1 cellular context compared by ENCODE assay signal in the genomic region with DNA sequence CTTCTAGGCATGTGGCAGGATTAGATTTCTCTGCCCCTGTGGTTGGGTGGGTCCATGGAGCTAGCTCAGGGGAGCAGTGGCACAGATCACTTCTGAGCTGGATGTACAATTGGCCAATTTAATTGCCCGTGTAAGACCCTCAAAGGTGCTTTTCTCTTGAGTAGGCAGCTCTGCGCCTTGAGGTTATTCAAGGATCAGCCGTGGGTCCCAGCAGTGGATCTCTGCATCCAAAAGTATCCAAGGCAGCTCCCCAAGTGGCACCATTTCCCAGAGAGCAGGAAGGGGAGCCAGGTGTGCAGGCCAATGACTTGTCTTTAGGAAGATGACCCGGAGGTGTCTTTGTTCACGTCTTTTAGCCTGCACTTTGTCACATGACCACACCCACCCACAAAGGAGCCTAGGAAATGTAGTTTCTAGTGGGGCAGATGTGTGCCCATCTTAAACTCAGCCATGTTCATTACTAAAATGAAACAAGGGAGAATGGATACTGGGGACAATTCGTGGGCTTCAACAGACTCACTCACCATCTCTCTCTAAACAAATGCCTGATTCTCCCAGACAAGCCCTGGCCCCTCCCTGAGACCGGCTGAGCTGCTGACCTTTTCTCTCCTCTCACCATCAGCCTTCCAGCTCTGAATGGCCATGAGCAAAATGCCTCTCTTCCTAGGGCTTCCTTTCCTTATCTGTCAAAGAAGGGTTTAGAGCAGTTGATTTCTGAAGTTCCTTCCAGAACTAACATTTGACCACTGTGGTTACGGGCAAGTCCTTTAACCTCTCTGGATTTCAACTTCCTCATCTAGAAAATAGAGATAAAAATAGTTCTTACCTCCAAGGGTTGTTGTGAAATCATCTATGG.
TF ChIP-seq lines count a peak whose summit lies in the region.

No MANE protein-coding gene starts in this region.

TF ChIP-seq in K562, 482 proteins besides CTCF, POLR2A, EP300 and RAD21 (continued from another document):
- TF ChIP-seq YY1 (IDR thresholded peaks at IDR 0.05; ENCODE audit: borderline replicate concordance in 1 of 3, control insufficient read depth in 1 of 3, extremely low read depth in 1 of 3, insufficient read depth in 3 of 3, insufficient read length in 1 of 3, insufficient replicate concordance in 2 of 3, low read depth in 1 of 3, low read length in 2 of 3) (peak in 1 of 3 experiments; percentile 31), SRSF3 (IDR thresholded peaks at IDR 0.05; ENCODE audit: insufficient read depth, low read length) (no peak), TEAD4 (IDR thresholded peaks at IDR 0.05; ENCODE audit: low read length) (peak; percentile 51; the same call in 1 of the 2 replicates), TEAD4 (CRISPR knock-in tag; IDR thresholded peaks at IDR 0.05; ENCODE audit: borderline replicate concordance) (no peak), HCFC1 (IDR thresholded peaks at IDR 0.05; ENCODE audit: low read depth, low read length) (peak; percentile 70), NR2C2 (CRISPR knock-in tag; IDR thresholded peaks at IDR 0.05) (no peak), NR2C2 (tag; IDR thresholded peaks at IDR 0.05) (peak; percentile 57; the same call in 1 of the 2 replicates), ESRRA (IDR thresholded peaks at IDR 0.05; ENCODE audit: borderline replicate concordance, low read depth) (peak; percentile 26; the same call in 1 of the 2 replicates), TOE1 (IDR thresholded peaks at IDR 0.05; ENCODE audit: borderline replicate concordance) (peak; percentile 75; the same call in 1 of the 2 replicates), TOE1 (CRISPR knock-in tag; IDR thresholded peaks at IDR 0.05; ENCODE audit: borderline replicate concordance, low read depth) (no peak), NR2C1 (IDR thresholded peaks at IDR 0.05) (peak; percentile 28; the same call in 1 of the 2 replicates), NR2C1 (tag; IDR thresholded peaks at IDR 0.05) (peak; percentile 52), ID3 (CRISPR knock-in tag; IDR thresholded peaks at IDR 0.05) (no peak), ID3 (tag; IDR thresholded peaks at IDR 0.05) (peak; percentile 65), CREB1 (IDR thresholded peaks at IDR 0.05) (0 out of 2 replicates have a peak, but pooled peaks have one; percentile 7), CREB1 (CRISPR knock-in tag; IDR thresholded peaks at IDR 0.05) (no peak), NR1H2 (CRISPR knock-in tag; IDR thresholded peaks at IDR 0.05) (no peak), GATA2 (CRISPR knock-in tag; IDR thresholded peaks at IDR 0.05) (peak; percentile 33; the same call in 1 of the 2 replicates), ETV6 (IDR thresholded peaks at IDR 0.05; ENCODE audit: borderline replicate concordance in 1 of 2, low read depth in 2 of 2, low read length in 1 of 2) (peak in 1 of 2 experiments; percentile 39; a peak in 1 of 4 replicates), ETV6 (CRISPR knock-in tag; IDR thresholded peaks at IDR 0.05; ENCODE audit: borderline replicate concordance) (no peak), TFE3 (CRISPR knock-in tag; IDR thresholded peaks at IDR 0.05) (peak; percentile 80), EHMT2 (IDR thresholded peaks at IDR 0.05) (no peak), ZBTB33 (CRISPR knock-in tag; IDR thresholded peaks at IDR 0.05) (no peak), ARNT (IDR thresholded peaks at IDR 0.05) (peak in 1 of 2 experiments; percentile 98; a peak in 2 of 4 replicates)
- TF ChIP-seq, protein P1, sequence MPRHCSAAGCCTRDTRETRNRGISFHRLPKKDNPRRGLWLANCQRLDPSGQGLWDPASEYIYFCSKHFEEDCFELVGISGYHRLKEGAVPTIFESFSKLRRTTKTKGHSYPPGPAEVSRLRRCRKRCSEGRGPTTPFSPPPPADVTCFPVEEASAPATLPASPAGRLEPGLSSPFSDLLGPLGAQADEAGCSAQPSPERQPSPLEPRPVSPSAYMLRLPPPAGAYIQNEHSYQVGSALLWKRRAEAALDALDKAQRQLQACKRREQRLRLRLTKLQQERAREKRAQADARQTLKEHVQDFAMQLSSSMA (CRISPR knock-in tag; IDR thresholded peaks at IDR 0.05): no peak
- TF ChIP-seq, protein P2, sequence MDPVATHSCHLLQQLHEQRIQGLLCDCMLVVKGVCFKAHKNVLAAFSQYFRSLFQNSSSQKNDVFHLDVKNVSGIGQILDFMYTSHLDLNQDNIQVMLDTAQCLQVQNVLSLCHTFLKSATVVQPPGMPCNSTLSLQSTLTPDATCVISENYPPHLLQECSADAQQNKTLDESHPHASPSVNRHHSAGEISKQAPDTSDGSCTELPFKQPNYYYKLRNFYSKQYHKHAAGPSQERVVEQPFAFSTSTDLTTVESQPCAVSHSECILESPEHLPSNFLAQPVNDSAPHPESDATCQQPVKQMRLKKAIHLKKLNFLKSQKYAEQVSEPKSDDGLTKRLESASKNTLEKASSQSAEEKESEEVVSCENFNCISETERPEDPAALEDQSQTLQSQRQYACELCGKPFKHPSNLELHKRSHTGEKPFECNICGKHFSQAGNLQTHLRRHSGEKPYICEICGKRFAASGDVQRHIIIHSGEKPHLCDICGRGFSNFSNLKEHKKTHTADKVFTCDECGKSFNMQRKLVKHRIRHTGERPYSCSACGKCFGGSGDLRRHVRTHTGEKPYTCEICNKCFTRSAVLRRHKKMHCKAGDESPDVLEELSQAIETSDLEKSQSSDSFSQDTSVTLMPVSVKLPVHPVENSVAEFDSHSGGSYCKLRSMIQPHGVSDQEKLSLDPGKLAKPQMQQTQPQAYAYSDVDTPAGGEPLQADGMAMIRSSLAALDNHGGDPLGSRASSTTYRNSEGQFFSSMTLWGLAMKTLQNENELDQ (CRISPR knock-in tag; IDR thresholded peaks at IDR 0.05; ENCODE audit: borderline replicate concordance): no peak
- TF ChIP-seq, protein P3, sequence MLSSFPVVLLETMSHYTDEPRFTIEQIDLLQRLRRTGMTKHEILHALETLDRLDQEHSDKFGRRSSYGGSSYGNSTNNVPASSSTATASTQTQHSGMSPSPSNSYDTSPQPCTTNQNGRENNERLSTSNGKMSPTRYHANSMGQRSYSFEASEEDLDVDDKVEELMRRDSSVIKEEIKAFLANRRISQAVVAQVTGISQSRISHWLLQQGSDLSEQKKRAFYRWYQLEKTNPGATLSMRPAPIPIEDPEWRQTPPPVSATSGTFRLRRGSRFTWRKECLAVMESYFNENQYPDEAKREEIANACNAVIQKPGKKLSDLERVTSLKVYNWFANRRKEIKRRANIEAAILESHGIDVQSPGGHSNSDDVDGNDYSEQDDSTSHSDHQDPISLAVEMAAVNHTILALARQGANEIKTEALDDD (IDR thresholded peaks at IDR 0.05): peak; percentile 64
